ENCODE assay signal across 18 cellular contexts in the genomic region with DNA sequence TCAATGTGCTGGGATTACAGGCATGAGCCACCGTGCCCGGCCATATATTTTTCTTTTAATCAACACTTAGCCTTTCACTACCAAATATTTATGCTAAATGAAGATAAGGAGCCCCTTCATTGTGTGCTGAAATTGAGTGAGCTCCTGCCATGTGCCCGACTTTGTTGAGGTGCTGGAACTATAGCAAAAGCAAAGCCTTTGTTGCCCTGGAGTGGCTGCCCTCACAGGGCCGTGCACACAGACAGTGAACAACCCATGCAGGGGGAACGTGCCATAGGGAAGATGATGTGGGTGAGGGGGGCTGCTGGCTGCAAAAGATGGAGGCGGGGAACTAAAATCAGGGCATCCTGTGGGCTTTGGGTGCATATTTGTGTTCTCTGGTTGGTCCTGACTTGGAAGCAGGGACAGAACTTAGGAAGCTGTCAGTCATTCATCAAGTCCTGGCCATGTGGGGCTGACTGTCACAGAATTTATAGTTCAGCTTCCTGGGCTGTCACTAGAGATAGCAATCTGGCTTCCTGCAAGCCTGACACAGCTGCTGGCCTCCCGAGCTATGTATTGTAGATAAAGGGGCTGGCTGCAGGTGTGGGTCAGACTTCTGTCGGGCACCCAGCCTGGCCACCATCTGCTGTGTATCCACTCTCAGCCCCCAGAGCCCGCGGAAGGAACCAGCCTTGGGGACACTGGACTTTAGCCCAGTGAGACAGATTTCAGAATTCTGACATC. TPM values are rescaled to one million over a fixed set of nuclear protein-coding genes. Genes with fewer than 3 reads are reported as not detected.
DNase-seq lines count a peak whose midpoint lies in the region; ATAC-seq and TF ChIP-seq lines count a peak whose summit lies in the region.
"Had no signal": no experiment of that assay in that cellular context is flagged by ENCODE, and none has a peak within 500 bp of the region (broad histone marks: within the 10 kb centered on the region; RNA-seq: fewer than 3 reads in every experiment).

No MANE protein-coding gene starts in this region.

- no peak for ATAC-seq in activated naive CD8-positive, alpha-beta T cell treated with anti-CD3 and anti-CD28 coated beads, Interleukin-2, amount 50 U/mL, for 24 hours
- ATAC-seq in GM19397 (IDR thresholded peaks at IDR 0.05; ENCODE audit: unreplicated experiment) = no peak
- ATAC-seq in GM18520 (IDR thresholded peaks at IDR 0.05; ENCODE audit: unreplicated experiment) = no peak
- ATAC-seq: stimulated activated naive CD8-positive, alpha-beta T cell treated with anti-CD3 and anti-CD28 coated beads, Interleukin-15, Interleukin-2, amounts not matched to agents 100 U/mL and 50 U/mL, for 24 hours had no signal

- no peaks in the 10 kb centered on the region for H3K9me3 Mint-ChIP-seq in activated naive CD8-positive, alpha-beta T cell (ENCODE audit: low read depth)
- H3K9me3 Mint-ChIP-seq in activated naive CD8-positive, alpha-beta T cell treated with anti-CD3 and anti-CD28 coated beads, Interleukin-2, amount 50 U/mL, for 24 hours = no peaks in the 10 kb centered on the region
- H3K9me3 Mint-ChIP-seq: activated naive CD8-positive, alpha-beta T cell treated with anti-CD3 and anti-CD28 coated beads, Interleukin-2, amount 10 ng/mL, durations not matched to agents 7 days and 5 days had no signal

- peak overlapping the region; percentile 23 for H3K4me3 Mint-ChIP-seq in activated naive CD8-positive, alpha-beta T cell
- H3K4me3 Mint-ChIP-seq in activated naive CD8-positive, alpha-beta T cell treated with anti-CD3 and anti-CD28 coated beads, Interleukin-2, amount 50 U/mL, for 24 hours = no peak overlapping the region
- H3K4me3 Mint-ChIP-seq: activated naive CD8-positive, alpha-beta T cell treated with anti-CD3 and anti-CD28 coated beads, Interleukin-2, amount 10 ng/mL, durations not matched to agents 7 days and 5 days had no signal

- no peak for DNase-seq in activated naive CD8-positive, alpha-beta T cell treated with anti-CD3 and anti-CD28 coated beads, Interleukin-2, amount 50 U/mL, for 24 hours
- DNase-seq in dermis microvascular lymphatic vessel endothelial cell (ENCODE audit: low read depth in 2 of 2) (peak; percentile 74 to 88), substantia nigra (lab: John Stamatoyannopoulos, UW) (peak in 1 of 49 donors; percentile 15), NCI-H1417 treated with DMSO at 0.1 percent for 48 hours (lab: John Stamatoyannopoulos, UW) (no peak)
- DNase-seq: activated CD4-positive, alpha-beta T cell treated with anti-CD3 and anti-CD28 coated beads, Interleukin-2, amount 50 U/mL, for 4 hours; activated naive CD8-positive, alpha-beta T cell treated with anti-CD3 and anti-CD28 coated beads, Interleukin-2, amount 10 ng/mL, durations not matched to agents 7 days and 5 days; activated T-cell treated with anti-CD3 and anti-CD28 coated beads, Interleukin-2, amount 50 U/mL, for 48 hours; effector CD8-positive, alpha-beta T cell; esophagus squamous epithelium; heart left ventricle; Karpas-422; NCI-H1417; RPMI8226; stimulated activated naive CD8-positive, alpha-beta T cell treated with anti-CD3 and anti-CD28 coated beads, Interleukin-15, Interleukin-2, amounts not matched to agents 100 U/mL and 50 U/mL, for 24 hours had no signal

- peaks cover 2% of the 10 kb centered on the region for H3K36me3 Mint-ChIP-seq in activated naive CD8-positive, alpha-beta T cell
- H3K36me3 Mint-ChIP-seq in activated naive CD8-positive, alpha-beta T cell treated with anti-CD3 and anti-CD28 coated beads, Interleukin-2, amount 50 U/mL, for 24 hours (ENCODE audit: low read depth) = no peaks in the 10 kb centered on the region
- H3K36me3 Mint-ChIP-seq: activated naive CD8-positive, alpha-beta T cell treated with anti-CD3 and anti-CD28 coated beads, Interleukin-2, amount 10 ng/mL, durations not matched to agents 7 days and 5 days had no signal

- no peak overlapping the region for H3K27ac Mint-ChIP-seq in activated naive CD8-positive, alpha-beta T cell
- H3K27ac Mint-ChIP-seq in activated naive CD8-positive, alpha-beta T cell treated with anti-CD3 and anti-CD28 coated beads, Interleukin-2, amount 50 U/mL, for 24 hours = no peak overlapping the region
- H3K27ac Mint-ChIP-seq: activated naive CD8-positive, alpha-beta T cell treated with anti-CD3 and anti-CD28 coated beads, Interleukin-2, amount 10 ng/mL, durations not matched to agents 7 days and 5 days had no signal

- H3K27me3 Mint-ChIP-seq in activated naive CD8-positive, alpha-beta T cell = no peaks in the 10 kb centered on the region
- peaks cover 4% of the 10 kb centered on the region for H3K27me3 Mint-ChIP-seq in activated naive CD8-positive, alpha-beta T cell treated with anti-CD3 and anti-CD28 coated beads, Interleukin-2, amount 50 U/mL, for 24 hours

- peaks cover 23% of the 10 kb centered on the region for H3K4me1 Mint-ChIP-seq in activated naive CD8-positive, alpha-beta T cell (ENCODE audit: low read depth)
- H3K4me1 Mint-ChIP-seq in activated naive CD8-positive, alpha-beta T cell treated with anti-CD3 and anti-CD28 coated beads, Interleukin-2, amount 50 U/mL, for 24 hours = peaks cover 16% of the 10 kb centered on the region

- peak overlapping the region; percentile 26 for H3K27ac ChIP-seq in substantia nigra (ENCODE audit: low read depth, low read length, poor library complexity, severe bottlenecking)
- H3K27ac ChIP-seq: esophagus squamous epithelium, heart left ventricle had no signal

TF ChIP-seq in PFSK-1, 5 proteins besides CTCF, POLR2A, EP300 and RAD21:
- TF ChIP-seq FOXP2 (optimal IDR thresholded peaks at IDR 0.05; ENCODE audit: borderline replicate concordance, extremely low read depth, extremely low read length, insufficient read depth) = no peak
- TF ChIP-seq POLR2AphosphoS5 (IDR thresholded peaks at IDR 0.05; ENCODE audit: low read depth, low read length) = peak; percentile 33; the same call in 1 of the 2 replicates
- peak; percentile 87; the same call in 1 of the 2 replicates for TF ChIP-seq SIN3A (IDR thresholded peaks at IDR 0.05; ENCODE audit: borderline replicate concordance, insufficient read depth, low read length)
TF ChIP-seq in PFSK-1: peak in this region for 2.

RNA-seq across cellular contexts. Expression of a gene that starts 56.8 kb away (rescaled TPM):
- polyA plus RNA-seq in PFSK-1 (2012; ENCODE audit: insufficient read length, low read depth) = 164 TPM
- 15.4 and 15.8 TPM in 2 replicates for total RNA-seq in dermis microvascular lymphatic vessel endothelial cell

Comparison
In these comparisons a context has a peak if more than half of its experiments do, and no peak if none do; other contexts are left out.
1. DNase-seq: peak in dermis microvascular lymphatic vessel endothelial cell (2 of 2); none in activated naive CD8-positive, alpha-beta T cell treated with anti-CD3 and anti-CD28 coated beads, Interleukin-2, amount 50 U/mL, for 24 hours (single experiment) and NCI-H1417 treated with DMSO at 0.1 percent for 48 hours (single experiment).